Comparison of ENCODE assay signal across 20 cellular contexts in the genomic region with DNA sequence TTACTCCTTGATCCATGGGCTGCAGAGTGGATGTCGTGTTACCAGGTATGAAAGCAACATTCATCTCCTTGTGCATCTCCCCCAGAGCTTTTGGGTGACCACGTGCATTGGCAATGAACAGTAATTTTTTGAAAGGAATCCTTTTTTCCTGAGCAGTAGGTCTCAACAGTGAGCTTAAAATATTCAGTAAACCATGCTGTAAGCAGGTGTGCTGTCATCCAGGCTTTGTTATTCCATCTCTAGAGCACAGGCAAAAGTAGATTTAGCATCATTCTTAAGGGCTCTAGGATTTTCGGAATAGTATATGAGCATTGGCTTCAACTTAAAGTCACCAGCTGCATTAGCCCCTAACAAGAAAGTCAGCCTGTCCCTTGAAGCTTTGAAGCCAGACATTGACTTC. TPM values are rescaled to one million over a fixed set of nuclear protein-coding genes. Genes with fewer than 3 reads are reported as not detected.
A peak's percentile ranks its signal among the peaks of the same experiment; 100 is the strongest.
DNase-seq lines count a peak whose midpoint lies in the region; ATAC-seq and TF ChIP-seq lines count a peak whose summit lies in the region.
"Had no signal": no experiment of that assay in that cellular context is flagged by ENCODE, and none has a peak within 500 bp of the region (broad histone marks: within the 10 kb centered on the region; RNA-seq: fewer than 3 reads in every experiment).

No MANE protein-coding gene starts in this region.

- no peaks in the 10 kb centered on the region for H3K36me3 Mint-ChIP-seq in natural killer cell treated with Interleukin-12 subunit alpha and Interleukin-12 subunit beta and Interleukin-15 and Interleukin-18, amount 100 ng/mL, for 72 hours
- no peaks in the 10 kb centered on the region for H3K36me3 Mint-ChIP-seq in natural killer cell
- H3K36me3 Mint-ChIP-seq in activated CD4-positive, alpha-beta memory T cell treated with anti-CD3 and anti-CD28 coated beads for 36 hours = peaks cover 14% of the 10 kb centered on the region
- peaks cover 7% of the 10 kb centered on the region for H3K36me3 Mint-ChIP-seq in central memory CD8-positive, alpha-beta T cell (ENCODE audit: insufficient read depth)
- peaks cover 33% of the 10 kb centered on the region for H3K36me3 Mint-ChIP-seq in activated CD8-positive, alpha-beta T cell treated with anti-CD3 and anti-CD28 coated beads, Interleukin-2, amount 10 ng/mL, durations not matched to agents 7 days and 5 days (ENCODE audit: low read depth)

- peaks cover 29 to 35% of the 10 kb centered on the region in 2 donors for H3K4me1 Mint-ChIP-seq in natural killer cell treated with Interleukin-12 subunit alpha and Interleukin-12 subunit beta and Interleukin-15 and Interleukin-18, amount 100 ng/mL, for 72 hours (ENCODE audit: low read depth in 2 of 2)
- H3K4me1 Mint-ChIP-seq in natural killer cell = peaks cover 25 to 30% of the 10 kb centered on the region in 2 donors
- H3K4me1 Mint-ChIP-seq in activated CD4-positive, alpha-beta memory T cell treated with anti-CD3 and anti-CD28 coated beads for 36 hours (ENCODE audit: low read depth) = peaks cover 53% of the 10 kb centered on the region
- H3K4me1 Mint-ChIP-seq in central memory CD8-positive, alpha-beta T cell = peaks cover 35% of the 10 kb centered on the region
- peaks cover 46% of the 10 kb centered on the region for H3K4me1 Mint-ChIP-seq in activated CD8-positive, alpha-beta T cell treated with anti-CD3 and anti-CD28 coated beads, Interleukin-2, amount 10 ng/mL, durations not matched to agents 7 days and 5 days (ENCODE audit: low read depth)

- POLR2A ChIA-PET in activated CD4-positive, alpha-beta memory T cell treated with anti-CD3 and anti-CD28 coated beads for 36 hours (lab: Charles Lee) = interaction anchor here (1.4 to 2.3 kb wide), 3 partner anchors 18 to 26 kb away, joined by 3 to 9 read pairs (median 7); no protein-coding TSS in a partner anchor
- POLR2A ChIA-PET in activated CD8-positive, alpha-beta T cell treated with anti-CD3 and anti-CD28 coated beads, Interleukin-2, amount 10 ng/mL, durations not matched to agents 7 days and 5 days (lab: Charles Lee) = interaction anchor here (1.4 kb wide), 1 partner anchor 24 kb away, joined by 3 read pairs; no protein-coding TSS in a partner anchor

- H3K27me3 Mint-ChIP-seq in natural killer cell treated with Interleukin-12 subunit alpha and Interleukin-12 subunit beta and Interleukin-15 and Interleukin-18, amount 100 ng/mL, for 72 hours = no peaks in the 10 kb centered on the region
- H3K27me3 Mint-ChIP-seq in natural killer cell (ENCODE audit: low read depth in 2 of 2) = no peaks in the 10 kb centered on the region
- no peaks in the 10 kb centered on the region for H3K27me3 Mint-ChIP-seq in activated CD4-positive, alpha-beta memory T cell treated with anti-CD3 and anti-CD28 coated beads for 36 hours
- no peaks in the 10 kb centered on the region for H3K27me3 Mint-ChIP-seq in central memory CD8-positive, alpha-beta T cell
- H3K27me3 Mint-ChIP-seq in activated CD8-positive, alpha-beta T cell treated with anti-CD3 and anti-CD28 coated beads, Interleukin-2, amount 10 ng/mL, durations not matched to agents 7 days and 5 days (ENCODE audit: low read depth) = no peaks in the 10 kb centered on the region
- H3K27me3 Mint-ChIP-seq: CD8-positive, alpha-beta memory T cell had no signal

- no peak overlapping the region for H3K4me3 Mint-ChIP-seq in natural killer cell treated with Interleukin-12 subunit alpha and Interleukin-12 subunit beta and Interleukin-15 and Interleukin-18, amount 100 ng/mL, for 72 hours
- H3K4me3 Mint-ChIP-seq in natural killer cell = no peak overlapping the region
- no peak overlapping the region for H3K4me3 Mint-ChIP-seq in activated CD4-positive, alpha-beta memory T cell treated with anti-CD3 and anti-CD28 coated beads for 36 hours
- peak overlapping the region; percentile 71 for H3K4me3 Mint-ChIP-seq in central memory CD8-positive, alpha-beta T cell
- no peak overlapping the region for H3K4me3 Mint-ChIP-seq in activated CD8-positive, alpha-beta T cell treated with anti-CD3 and anti-CD28 coated beads, Interleukin-2, amount 10 ng/mL, durations not matched to agents 7 days and 5 days

- no peak for TF ChIP-seq CTCF in natural killer cell (IDR thresholded peaks at IDR 0.05)

- intact Hi-C loops in natural killer cell (cut with micrococcal nuclease) = no loop called here
- intact Hi-C loops in activated CD4-positive, alpha-beta memory T cell treated with anti-CD3 and anti-CD28 coated beads for 36 hours (cut with micrococcal nuclease) = loop anchor here (5.0 kb wide), 1 partner anchor 35 kb away; no protein-coding TSS in a partner anchor

- peak; percentile 20 for DNase-seq in natural killer cell treated with Interleukin-12 subunit alpha and Interleukin-12 subunit beta and Interleukin-15 and Interleukin-18, amount 100 ng/mL, for 72 hours (ENCODE audit: low spot score)
- DNase-seq in natural killer cell (no peak), hippocampal formation (lab: John Stamatoyannopoulos, UW) (no peak)
- DNase-seq in activated CD4-positive, alpha-beta memory T cell treated with anti-CD3 and anti-CD28 coated beads for 36 hours = no peak
- no peak for DNase-seq in central memory CD8-positive, alpha-beta T cell (ENCODE audit: low spot score in 2 of 2)
- DNase-seq in activated CD8-positive, alpha-beta T cell treated with anti-CD3 and anti-CD28 coated beads, Interleukin-2, amount 10 ng/mL, durations not matched to agents 7 days and 5 days = no peak
- DNase-seq: Calu3; CD8-positive, alpha-beta memory T cell; GDM1; MG63; NCI-H1417; NCI-H1694 treated with DMSO at 0.1 percent for 48 hours; NCI-H2081 treated with DMSO at 0.1 percent for 48 hours; NCI-H2171 treated with DMSO at 0.1 percent for 48 hours; NCI-H524 treated with DMSO at 0.1 percent for 48 hours; NCI-H82; SIG-M5 had no signal

- H3K27ac Mint-ChIP-seq in natural killer cell treated with Interleukin-12 subunit alpha and Interleukin-12 subunit beta and Interleukin-15 and Interleukin-18, amount 100 ng/mL, for 72 hours = peak overlapping the region in 1 of 2 donors; percentile 58
- no peak overlapping the region for H3K27ac Mint-ChIP-seq in natural killer cell
- H3K27ac Mint-ChIP-seq in activated CD4-positive, alpha-beta memory T cell treated with anti-CD3 and anti-CD28 coated beads for 36 hours = peak overlapping the region; percentile 59
- peak overlapping the region; percentile 65 for H3K27ac Mint-ChIP-seq in central memory CD8-positive, alpha-beta T cell (ENCODE audit: low read depth)
- no peak overlapping the region for H3K27ac Mint-ChIP-seq in activated CD8-positive, alpha-beta T cell treated with anti-CD3 and anti-CD28 coated beads, Interleukin-2, amount 10 ng/mL, durations not matched to agents 7 days and 5 days

- no peaks in the 10 kb centered on the region for H3K9me3 Mint-ChIP-seq in natural killer cell treated with Interleukin-12 subunit alpha and Interleukin-12 subunit beta and Interleukin-15 and Interleukin-18, amount 100 ng/mL, for 72 hours
- H3K9me3 Mint-ChIP-seq in natural killer cell = no peaks in the 10 kb centered on the region
- H3K9me3 Mint-ChIP-seq in activated CD4-positive, alpha-beta memory T cell treated with anti-CD3 and anti-CD28 coated beads for 36 hours = no peaks in the 10 kb centered on the region
- no peaks in the 10 kb centered on the region for H3K9me3 Mint-ChIP-seq in central memory CD8-positive, alpha-beta T cell
- H3K9me3 Mint-ChIP-seq in activated CD8-positive, alpha-beta T cell treated with anti-CD3 and anti-CD28 coated beads, Interleukin-2, amount 10 ng/mL, durations not matched to agents 7 days and 5 days (ENCODE audit: insufficient read depth) = no peaks in the 10 kb centered on the region
- H3K9me3 Mint-ChIP-seq: CD8-positive, alpha-beta memory T cell had no signal

- no peak for ATAC-seq in natural killer cell treated with Interleukin-12 subunit alpha and Interleukin-12 subunit beta and Interleukin-15 and Interleukin-18, amount 100 ng/mL, for 72 hours
- ATAC-seq in natural killer cell = no peak
- no peak for ATAC-seq in central memory CD8-positive, alpha-beta T cell (replicated peaks; ENCODE audit: extremely low read depth, poor library complexity, severe bottlenecking)
- ATAC-seq in HG02642 (IDR thresholded peaks at IDR 0.05; ENCODE audit: poor library complexity, unreplicated experiment) = no peak
- no peak for ATAC-seq in activated CD8-positive, alpha-beta T cell treated with anti-CD3 and anti-CD28 coated beads, Interleukin-2, amount 10 ng/mL, durations not matched to agents 7 days and 5 days
- ATAC-seq: HCT116, Panc1 had no signal

- CTCF ChIA-PET in activated CD4-positive, alpha-beta memory T cell treated with anti-CD3 and anti-CD28 coated beads for 36 hours (lab: Charles Lee) = interaction anchor here (0.6 to 2.9 kb wide), 4 partner anchors 8 to 48 kb away, joined by 3 to 10 read pairs (median 5); no protein-coding TSS in a partner anchor
- CTCF ChIA-PET in activated CD8-positive, alpha-beta T cell treated with anti-CD3 and anti-CD28 coated beads, Interleukin-2, amount 10 ng/mL, durations not matched to agents 7 days and 5 days (lab: Charles Lee) = interaction anchor here (1.0 to 3.1 kb wide), 10 partner anchors 19 to 102 kb away, joined by 3 to 20 read pairs (median 5); a partner anchor contains a TSS

RNA-seq across cellular contexts. Expression of a gene that starts 27.3 kb away (rescaled TPM):
- total RNA-seq in natural killer cell treated with Interleukin-12 subunit alpha and Interleukin-12 subunit beta and Interleukin-15 and Interleukin-18, amount 100 ng/mL, for 72 hours = 100 to 1,000 TPM in 1 of 2 donors, 10 to 100 TPM in 1; 66.8 to 115 TPM
- total RNA-seq in natural killer cell = 10 to 100 TPM; 39.5 to 45.7 (median 42.3) TPM
- 10 to 100 TPM; 71.4 to 82.4 TPM for total RNA-seq in activated CD4-positive, alpha-beta memory T cell treated with anti-CD3 and anti-CD28 coated beads for 36 hours
- 10 to 100 TPM; 70.4 to 72.5 TPM for total RNA-seq in activated CD8-positive, alpha-beta T cell treated with anti-CD3 and anti-CD28 coated beads, Interleukin-2, amount 10 ng/mL, durations not matched to agents 7 days and 5 days

Comparison
In these comparisons a context has a peak if more than half of its experiments do, and no peak if none do; other contexts are left out.
1. H3K27ac Mint-ChIP-seq: peak in activated CD4-positive, alpha-beta memory T cell treated with anti-CD3 and anti-CD28 coated beads for 36 hours (single experiment) and central memory CD8-positive, alpha-beta T cell (single experiment); none in natural killer cell (0 of 2) and activated CD8-positive, alpha-beta T cell treated with anti-CD3 and anti-CD28 coated beads, Interleukin-2, amount 10 ng/mL, durations not matched to agents 7 days and 5 days (single experiment).